In the genomic region with DNA sequence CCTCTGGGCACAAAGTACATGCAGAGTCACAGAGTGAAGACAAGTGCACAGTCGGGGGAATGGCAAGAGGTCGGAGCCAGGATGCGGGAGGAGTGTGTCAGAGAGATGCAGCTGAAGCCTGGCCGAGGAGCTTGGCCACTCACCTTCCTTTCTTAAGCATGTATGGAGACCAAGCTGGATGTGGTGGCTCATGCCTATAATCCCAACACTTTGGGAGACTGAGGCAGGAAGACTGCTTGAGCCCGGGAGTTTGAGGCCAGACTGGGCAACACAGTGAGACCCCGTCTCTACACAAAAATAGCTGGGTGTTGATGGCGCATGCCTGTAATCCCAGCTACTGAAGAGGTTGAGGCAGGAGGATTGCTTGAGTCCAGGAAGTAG, we compare ENCODE assay signal across 13 cellular contexts.
DNase-seq lines count a peak whose midpoint lies in the region; TF ChIP-seq lines count a peak whose summit lies in the region.
"Had no signal": no experiment of that assay in that cellular context is flagged by ENCODE, and none has a peak within 500 bp of the region (broad histone marks: within the 10 kb centered on the region; RNA-seq: fewer than 3 reads in every experiment).

No MANE protein-coding gene starts in this region.

- no peaks in the 10 kb centered on the region for H3K27me3 ChIP-seq in GM23248 (replicated peaks; ENCODE audit: insufficient read depth)
- no peaks in the 10 kb centered on the region for H3K27me3 ChIP-seq in smooth muscle cell (ENCODE audit: low read depth)
- H3K27me3 ChIP-seq in thyroid gland, result no peaks in the 10 kb centered on the region

- H3F3A ChIP-seq in GM23248 (ENCODE audit: insufficient read depth), result peaks cover 60% of the 10 kb centered on the region
- no peaks in the 10 kb centered on the region for H3F3A ChIP-seq in smooth muscle cell (ENCODE audit: low read depth)

- no peak for DNase-seq in GM23248
- DNase-seq in islet precursor cell, result peak; percentile 32
- DNase-seq in smooth muscle cell (lab: John Stamatoyannopoulos, UW; ENCODE audit: unreplicated experiment), result no peak
- no peak for DNase-seq in NCI-H748 treated with DMSO at 0.1 percent for 48 hours (lab: John Stamatoyannopoulos, UW)
- no peak for DNase-seq in retina
- no peak for DNase-seq in thyroid gland
- DNase-seq: KG1, NCI-H1417, NCI-H187 treated with DMSO at 0.1 percent for 48 hours, NCI-H524, PC-9 had no signal

- no peaks in the 10 kb centered on the region for H3K9me2 ChIP-seq in GM23248 (ENCODE audit: insufficient read depth)

- H2AFZ ChIP-seq in GM23248 (no peak overlapping the region), smooth muscle cell (ENCODE audit: low read depth) (no peak overlapping the region)
- H2AFZ ChIP-seq: GM23338, PC-9 had no signal

- H3K4me3 ChIP-seq in GM23248 (no peak overlapping the region), smooth muscle cell (no peak overlapping the region), thyroid gland (replicated peaks in 1 of 3) (no peak overlapping the region)
- H3K4me3 ChIP-seq: GM23338, PC-9 had no signal

- peaks cover 53% of the 10 kb centered on the region for H3K4me1 ChIP-seq in GM23248 (ENCODE audit: insufficient read depth)
- no peaks in the 10 kb centered on the region for H3K4me1 ChIP-seq in smooth muscle cell (ENCODE audit: low read depth)
- H3K4me1 ChIP-seq in thyroid gland, result peaks cover 8 to 28% of the 10 kb centered on the region in 2 donors

- in situ Hi-C loops in GM23248 (cut with MboI), result no loop called here

- 82 to 83% methylated on average over 7 of the region's 7 CpGs for WGBS in GM23248 (ENCODE audit: low coverage in 1 of 2, low lambda C conversion rate in 2 of 2, missing lambda C conversion rate in 2 of 2), 2 experiments
- WGBS in smooth muscle cell (ENCODE audit: low lambda C conversion rate), result 99% methylated on average over 7 of the region's 7 CpGs
- 94 to 96% methylated on average over 7 of the region's 7 CpGs for WGBS in thyroid gland, 2 donors

- H3K9ac ChIP-seq in GM23248 (no peak overlapping the region), smooth muscle cell (ENCODE audit: low read depth) (no peak overlapping the region)

- H3K79me2 ChIP-seq in GM23248 (ENCODE audit: insufficient read depth), result peaks cover 90% of the 10 kb centered on the region
- H3K79me2 ChIP-seq in smooth muscle cell (ENCODE audit: low read depth), result peaks cover 47% of the 10 kb centered on the region

- H3K36me3 ChIP-seq in GM23248 (ENCODE audit: low read depth), result peaks cover 12% of the 10 kb centered on the region
- H3K36me3 ChIP-seq in smooth muscle cell (ENCODE audit: low read depth), result no peaks in the 10 kb centered on the region
- peaks cover 6 to 16% of the 10 kb centered on the region in 2 donors for H3K36me3 ChIP-seq in thyroid gland

- H3K4me2 ChIP-seq in GM23248 (ENCODE audit: unreplicated experiment), result no peak overlapping the region
- no peak overlapping the region for H3K4me2 ChIP-seq in smooth muscle cell
- H3K4me2 ChIP-seq: GM23338, PC-9 had no signal

- H3K9me3 ChIP-seq in GM23248 (ENCODE audit: low read depth) (no peaks in the 10 kb centered on the region), smooth muscle cell (replicated peaks; ENCODE audit: low read depth) (no peaks in the 10 kb centered on the region), thyroid gland (no peaks in the 10 kb centered on the region)

- H3K27ac ChIP-seq in GM23248 (peak overlapping the region; percentile 65), VCaP (peak overlapping the region; percentile 71), smooth muscle cell (ENCODE audit: low read depth) (peak overlapping the region; percentile 42), thyroid gland (no peak overlapping the region)
- H3K27ac ChIP-seq: PC-9 had no signal

- TF ChIP-seq CTCF in VCaP (conservative IDR thresholded peaks at IDR 0.05) (no peak), smooth muscle cell (IDR thresholded peaks at IDR 0.05; ENCODE audit: borderline replicate concordance, insufficient read depth, poor library complexity, severe bottlenecking) (no peak), thyroid gland (IDR thresholded peaks at IDR 0.05) (no peak)

- intact Hi-C loops in thyroid gland (cut with DNase I), result no loop called here

- H4K20me1 ChIP-seq in GM23248 (ENCODE audit: insufficient read depth) (no peaks in the 10 kb centered on the region), smooth muscle cell (ENCODE audit: low read depth) (peaks cover 83% of the 10 kb centered on the region)

- no peak for TF ChIP-seq POLR2A in thyroid gland (IDR thresholded peaks at IDR 0.05)

Comparison
In these comparisons a context has a peak if more than half of its experiments do, and no peak if none do; other contexts are left out.
1. H3K27ac ChIP-seq: peak in GM23248 (single experiment), VCaP (single experiment) and smooth muscle cell (single experiment); none in thyroid gland (0 of 3).